8 cellular contexts compared by ENCODE assay signal in genomic region chr9:40222801-40223200, GRCh38.
DNase-seq lines count a peak whose midpoint lies in the region; ATAC-seq and TF ChIP-seq lines count a peak whose summit lies in the region.
"Not testable (repeated sequence)": the region's sequence is repeated elsewhere in the genome, so short reads cannot be mapped to it uniquely, and the experiment has no call there.

No MANE protein-coding gene starts in this region.

- TF ChIP-seq CTCF in AG04449 (IDR thresholded peaks at IDR 0.05; ENCODE audit: insufficient read depth, low read length, missing control alignments) (peak; percentile 8), RWPE2 (IDR thresholded peaks at IDR 0.05; ENCODE audit: poor library complexity, severe bottlenecking) (peak; percentile 19), choroid plexus epithelial cell (conservative IDR thresholded peaks at IDR 0.05; ENCODE audit: low read depth, low read length) (peak; percentile 22)
- TF ChIP-seq CTCF in lung (IDR thresholded peaks at IDR 0.05; ENCODE audit: control extremely low read depth, extremely low read depth), result not testable (repeated sequence)

- not testable (repeated sequence) for H3K36me3 ChIP-seq in RWPE2 (ENCODE audit: low read depth); lung (ENCODE audit: control insufficient read depth in 2 of 2, insufficient read depth in 2 of 2, low read length in 2 of 2)

- POLR2A ChIA-PET in AG04449 (lab: Yijun Ruan, JAX), result not testable (repeated sequence)

- WGBS in lung, 2 donors, result 0 to 2% methylated on average over 16 to 34 of the region's 34 CpGs

- peak; percentile 47 for ATAC-seq in HG02759 (IDR thresholded peaks at IDR 0.05; ENCODE audit: unreplicated experiment)
- peak; percentile 51; the same call in 1 of the 3 replicates for ATAC-seq in RWPE2 (ENCODE audit: low read depth)
- not testable (repeated sequence) for ATAC-seq in activated T-helper 17 cell treated with anti-CD3 and anti-CD28 coated beads, Interleukin-2, amount 50 U/mL, for 72 hours (replicated peaks); lung (ENCODE audit: insufficient read depth, low FRiP score)
- ATAC-seq in left cardiac atrium, result peak; percentile 47 to 74

- not testable (repeated sequence) for H3K4me1 ChIP-seq in RWPE2 (ENCODE audit: insufficient read depth, poor library complexity, severe bottlenecking); lung (ENCODE audit: control insufficient read depth in 2 of 2, insufficient read depth in 2 of 2, low read length in 2 of 2)

- intact Hi-C loops in left cardiac atrium (cut with DNase I), result not testable (repeated sequence)

- H3K4me1 Mint-ChIP-seq in activated T-helper 17 cell treated with anti-CD3 and anti-CD28 coated beads, Interleukin-2, amount 50 U/mL, for 72 hours, result not testable (repeated sequence)

- H3K27me3 Mint-ChIP-seq in activated T-helper 17 cell treated with anti-CD3 and anti-CD28 coated beads, Interleukin-2, amount 50 U/mL, for 72 hours, result not testable (repeated sequence)

- H3K9me3 Mint-ChIP-seq in activated T-helper 17 cell treated with anti-CD3 and anti-CD28 coated beads, Interleukin-2, amount 50 U/mL, for 72 hours, result not testable (repeated sequence)

- H3K27me3 ChIP-seq in RWPE2 (ENCODE audit: insufficient read depth, poor library complexity, severe bottlenecking); lung (ENCODE audit: control insufficient read depth, insufficient read depth): not testable (repeated sequence)

- not testable (repeated sequence) for H3K36me3 Mint-ChIP-seq in activated T-helper 17 cell treated with anti-CD3 and anti-CD28 coated beads, Interleukin-2, amount 50 U/mL, for 72 hours (ENCODE audit: low read depth)

- H3K4me3 Mint-ChIP-seq in activated T-helper 17 cell treated with anti-CD3 and anti-CD28 coated beads, Interleukin-2, amount 50 U/mL, for 72 hours, result peak overlapping the region; percentile 28

- DNase-seq in AG04449 (ENCODE audit: low read depth, low spot score); RWPE2 (ENCODE audit: low spot score); left cardiac atrium: not testable (repeated sequence)
- DNase-seq in choroid plexus epithelial cell (ENCODE audit: low read depth) (peak; percentile 30), lung (ENCODE audit: low spot score) (peak; percentile 28)
- DNase-seq in stimulated activated CD4-positive, alpha-beta T cell treated with anti-CD3 and anti-CD28 coated beads, Interleukin-15, amount 100 ng/mL, for 24 hours, result peak; percentile 25

- not testable (repeated sequence) for H3K27ac Mint-ChIP-seq in activated T-helper 17 cell treated with anti-CD3 and anti-CD28 coated beads, Interleukin-2, amount 50 U/mL, for 72 hours

- not testable (repeated sequence) for H3K9me3 ChIP-seq in RWPE2 (ENCODE audit: severe bottlenecking); lung (ENCODE audit: control insufficient read depth in 2 of 2, insufficient read depth in 1 of 2, low read length in 1 of 2)

- CTCF ChIA-PET in AG04449 (lab: Yijun Ruan, JAX), result not testable (repeated sequence)

- H3K4me3 ChIP-seq in AG04449 (ENCODE audit: low read depth, low read length) (0 out of 2 replicates have a peak overlapping the region, but pooled peaks have one; percentile 8), choroid plexus epithelial cell (ENCODE audit: low read depth, low read length) (peak overlapping the region; percentile 26)
- not testable (repeated sequence) for H3K4me3 ChIP-seq in RWPE2 (ENCODE audit: severe bottlenecking); lung

- not testable (repeated sequence) for H3K27ac ChIP-seq in RWPE2 (ENCODE audit: poor library complexity, severe bottlenecking); lung (ENCODE audit: low read depth in 1 of 2, low read length in 1 of 2)
